9 cellular contexts compared by ENCODE assay signal in genomic region chr6:157456524-157456829, GRCh38.
DNase-seq lines count a peak whose midpoint lies in the region; ATAC-seq and TF ChIP-seq lines count a peak whose summit lies in the region.
"Had no signal": no experiment of that assay in that cellular context is flagged by ENCODE, and none has a peak within 500 bp of the region (broad histone marks: within the 10 kb centered on the region; RNA-seq: fewer than 3 reads in every experiment).

No MANE protein-coding gene starts in this region.

- CTCF ChIA-PET in activated CD4-positive, alpha-beta memory T cell treated with anti-CD3 and anti-CD28 coated beads for 36 hours (lab: Charles Lee): no interaction called here

- DNase-seq in activated CD4-positive, alpha-beta T cell treated with anti-CD3 and anti-CD28 coated beads, Interleukin-2, amount 10 ng/mL, durations not matched to agents 24 days and 14 days: peak; percentile 76
- DNase-seq in activated CD4-positive, alpha-beta T cell treated with anti-CD3 and anti-CD28 coated beads for 1 hour: no peak
- DNase-seq in activated CD4-positive, alpha-beta memory T cell treated with anti-CD3 and anti-CD28 coated beads for 36 hours: peak; percentile 46
- DNase-seq in prostate gland (ENCODE audit: low spot score) (no peak), psoas muscle (no peak), left cardiac atrium (no peak)
- DNase-seq: Peyer's patch had no signal

- H3K4me3 ChIP-seq in prostate gland: no peak overlapping the region
- no peak overlapping the region for H3K4me3 ChIP-seq in psoas muscle
- H3K4me3 ChIP-seq: Peyer's patch had no signal

- H3K36me3 Mint-ChIP-seq in activated CD4-positive, alpha-beta T cell treated with anti-CD3 and anti-CD28 coated beads, Interleukin-2, amount 10 ng/mL, durations not matched to agents 24 days and 14 days (ENCODE audit: low read depth): peaks cover 19% of the 10 kb centered on the region
- no peaks in the 10 kb centered on the region for H3K36me3 Mint-ChIP-seq in activated CD4-positive, alpha-beta memory T cell treated with anti-CD3 and anti-CD28 coated beads for 36 hours

- ATAC-seq in HG02973 (IDR thresholded peaks at IDR 0.05; ENCODE audit: unreplicated experiment): peak; percentile 59
- no peak for ATAC-seq in psoas muscle
- no peak for ATAC-seq in GM21526 (IDR thresholded peaks at IDR 0.05; ENCODE audit: low FRiP score, unreplicated experiment)
- no peak for ATAC-seq in left cardiac atrium

- TF ChIP-seq CTCF in prostate gland (IDR thresholded peaks at IDR 0.05): no peak
- TF ChIP-seq CTCF in psoas muscle (IDR thresholded peaks at IDR 0.05): no peak

- H3K36me3 ChIP-seq in prostate gland (no peaks in the 10 kb centered on the region), psoas muscle (ENCODE audit: insufficient read depth in 1 of 2, low read depth in 1 of 2) (no peaks in the 10 kb centered on the region)
- H3K36me3 ChIP-seq: Peyer's patch had no signal

- H3K27ac ChIP-seq in prostate gland (peak overlapping the region; percentile 16 to 26), psoas muscle (no peak overlapping the region)
- H3K27ac ChIP-seq: Peyer's patch had no signal

- H3K4me1 Mint-ChIP-seq in activated CD4-positive, alpha-beta T cell treated with anti-CD3 and anti-CD28 coated beads, Interleukin-2, amount 10 ng/mL, durations not matched to agents 24 days and 14 days: peaks cover 53% of the 10 kb centered on the region
- peaks cover 30% of the 10 kb centered on the region for H3K4me1 Mint-ChIP-seq in activated CD4-positive, alpha-beta memory T cell treated with anti-CD3 and anti-CD28 coated beads for 36 hours (ENCODE audit: low read depth)

- WGBS in prostate gland: 45% methylated on average over 4 of the region's 4 CpGs
- 74 to 75% (median 75%) methylated on average over 4 of the region's 4 CpGs for WGBS in psoas muscle, 3 donors

- peaks cover 7% of the 10 kb centered on the region for H3K4me1 ChIP-seq in prostate gland (replicated peaks)
- H3K4me1 ChIP-seq in psoas muscle: peaks cover 9% of the 10 kb centered on the region

- H3K27ac Mint-ChIP-seq in activated CD4-positive, alpha-beta T cell treated with anti-CD3 and anti-CD28 coated beads, Interleukin-2, amount 10 ng/mL, durations not matched to agents 24 days and 14 days: peak overlapping the region; percentile 80
- no peak overlapping the region for H3K27ac Mint-ChIP-seq in activated CD4-positive, alpha-beta memory T cell treated with anti-CD3 and anti-CD28 coated beads for 36 hours

- no peak for TF ChIP-seq POLR2A in prostate gland (IDR thresholded peaks at IDR 0.05)

- peaks cover 2% of the 10 kb centered on the region for H3K9me3 Mint-ChIP-seq in activated CD4-positive, alpha-beta T cell treated with anti-CD3 and anti-CD28 coated beads, Interleukin-2, amount 10 ng/mL, durations not matched to agents 24 days and 14 days
- no peaks in the 10 kb centered on the region for H3K9me3 Mint-ChIP-seq in activated CD4-positive, alpha-beta memory T cell treated with anti-CD3 and anti-CD28 coated beads for 36 hours

- H3K4me3 Mint-ChIP-seq in activated CD4-positive, alpha-beta T cell treated with anti-CD3 and anti-CD28 coated beads, Interleukin-2, amount 10 ng/mL, durations not matched to agents 24 days and 14 days: peak overlapping the region; percentile 58
- H3K4me3 Mint-ChIP-seq in activated CD4-positive, alpha-beta memory T cell treated with anti-CD3 and anti-CD28 coated beads for 36 hours: no peak overlapping the region

- H3K9me3 ChIP-seq in prostate gland: no peaks in the 10 kb centered on the region
- no peaks in the 10 kb centered on the region for H3K9me3 ChIP-seq in psoas muscle
- H3K9me3 ChIP-seq: Peyer's patch had no signal

- H3K27me3 ChIP-seq in prostate gland (replicated peaks; ENCODE audit: insufficient read depth) (no peaks in the 10 kb centered on the region), psoas muscle (ENCODE audit: insufficient read depth in 3 of 3, low read length in 2 of 3) (no peaks in the 10 kb centered on the region)
- H3K27me3 ChIP-seq: Peyer's patch had no signal

- POLR2A ChIA-PET in activated CD4-positive, alpha-beta memory T cell treated with anti-CD3 and anti-CD28 coated beads for 36 hours (lab: Charles Lee): no interaction called here

- no peaks in the 10 kb centered on the region for H3K27me3 Mint-ChIP-seq in activated CD4-positive, alpha-beta T cell treated with anti-CD3 and anti-CD28 coated beads, Interleukin-2, amount 10 ng/mL, durations not matched to agents 24 days and 14 days
- H3K27me3 Mint-ChIP-seq in activated CD4-positive, alpha-beta memory T cell treated with anti-CD3 and anti-CD28 coated beads for 36 hours: peaks cover 5% of the 10 kb centered on the region

- intact Hi-C loops in activated CD4-positive, alpha-beta T cell treated with anti-CD3 and anti-CD28 coated beads, Interleukin-2, amount 10 ng/mL, durations not matched to agents 24 days and 14 days (cut with micrococcal nuclease): no loop called here
- intact Hi-C loops in activated CD4-positive, alpha-beta memory T cell treated with anti-CD3 and anti-CD28 coated beads for 36 hours (cut with micrococcal nuclease): no loop called here
- intact Hi-C loops in prostate gland (cut with DNase I) (no loop called here), psoas muscle (cut with DNase I) (no loop called here), left cardiac atrium (cut with DNase I) (no loop called here)

Comparison
In these comparisons a context has a peak if more than half of its experiments do, and no peak if none do; other contexts are left out.
1. DNase-seq: peak in activated CD4-positive, alpha-beta T cell treated with anti-CD3 and anti-CD28 coated beads, Interleukin-2, amount 10 ng/mL, durations not matched to agents 24 days and 14 days (single experiment) and activated CD4-positive, alpha-beta memory T cell treated with anti-CD3 and anti-CD28 coated beads for 36 hours (single experiment); none in activated CD4-positive, alpha-beta T cell treated with anti-CD3 and anti-CD28 coated beads for 1 hour (single experiment), prostate gland (single experiment), psoas muscle (0 of 2) and left cardiac atrium (single experiment).